ENCODE assay signal across 7 cellular contexts in the genomic region with DNA sequence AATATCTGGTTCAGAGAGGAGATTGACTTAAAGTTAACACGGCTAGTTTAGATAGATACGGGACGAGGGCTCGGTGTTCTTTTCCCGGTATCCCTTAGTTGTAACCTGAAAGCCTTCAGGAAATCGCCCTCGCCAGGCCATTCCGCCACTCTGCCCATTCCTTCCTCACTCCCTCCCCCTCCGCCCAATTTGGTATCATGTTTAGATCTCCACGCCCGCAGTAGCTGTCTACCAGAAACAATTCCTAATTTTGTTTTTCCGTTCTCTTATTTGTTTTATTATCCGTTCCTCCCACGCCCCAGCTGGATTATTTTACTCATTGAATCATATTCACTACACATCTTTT.
DNase-seq lines count a peak whose midpoint lies in the region; ATAC-seq and TF ChIP-seq lines count a peak whose summit lies in the region.

No MANE protein-coding gene starts in this region.

- peak overlapping the region; percentile 97 for H3K4me3 ChIP-seq in iPS-18c (ENCODE audit: insufficient read depth, low read depth, low read length)
- H3K4me3 ChIP-seq in skin epidermis = peak overlapping the region; percentile 77 to 96 (median 82)

- DNase-seq in GDM1 (lab: John Stamatoyannopoulos, UW) = peak; percentile 13
- DNase-seq in HEK293T (ENCODE audit: extremely low spot score) = peak; percentile 42
- DNase-seq in OCI-M1 (lab: John Stamatoyannopoulos, UW) = peak; percentile 87
- peak; percentile 68 for DNase-seq in astrocyte of the hippocampus (ENCODE audit: low read depth, low spot score)

- POLR2A ChIA-PET in HEK293T (lab: Yijun Ruan, JAX) = interaction anchor here (1.3 to 2.9 kb wide), 6 partner anchors 13 to 258 kb away, joined by 3 to 17 read pairs (median 6); partner anchors contain the start of genes DNM3 and METTL13

- no peaks in the 10 kb centered on the region for H3K9me3 ChIP-seq in iPS-18c (ENCODE audit: control insufficient read depth, insufficient read depth, low read length)

- CTCF ChIA-PET in HEK293T (lab: Yijun Ruan, JAX) = interaction anchor here (0.6 to 3.3 kb wide), 2 partner anchors 27 to 98 kb away, joined by 3 to 17 read pairs; no protein-coding TSS in a partner anchor

- ATAC-seq in HG02610 (IDR thresholded peaks at IDR 0.05; ENCODE audit: unreplicated experiment) = no peak

- H3K27ac ChIP-seq in skin epidermis = peak overlapping the region; percentile 83 to 98 (median 95)

TF ChIP-seq in HEK293T, 16 proteins besides CTCF, POLR2A, EP300 and RAD21:
- TF ChIP-seq FOXK2 (IDR thresholded peaks at IDR 0.05) = no peak
- no peak for TF ChIP-seq BHLHE40 (IDR thresholded peaks at IDR 0.05; ENCODE audit: borderline replicate concordance)
- TF ChIP-seq FOXM1 (IDR thresholded peaks at IDR 0.05; ENCODE audit: borderline replicate concordance) = no peak
- TF ChIP-seq, protein P1, sequence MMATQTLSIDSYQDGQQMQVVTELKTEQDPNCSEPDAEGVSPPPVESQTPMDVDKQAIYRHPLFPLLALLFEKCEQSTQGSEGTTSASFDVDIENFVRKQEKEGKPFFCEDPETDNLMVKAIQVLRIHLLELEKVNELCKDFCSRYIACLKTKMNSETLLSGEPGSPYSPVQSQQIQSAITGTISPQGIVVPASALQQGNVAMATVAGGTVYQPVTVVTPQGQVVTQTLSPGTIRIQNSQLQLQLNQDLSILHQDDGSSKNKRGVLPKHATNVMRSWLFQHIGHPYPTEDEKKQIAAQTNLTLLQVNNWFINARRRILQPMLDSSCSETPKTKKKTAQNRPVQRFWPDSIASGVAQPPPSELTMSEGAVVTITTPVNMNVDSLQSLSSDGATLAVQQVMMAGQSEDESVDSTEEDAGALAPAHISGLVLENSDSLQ (IDR thresholded peaks at IDR 0.05) = no peak
- TF ChIP-seq L3MBTL2 (conservative IDR thresholded peaks at IDR 0.05) = no peak
- TF ChIP-seq ARNT (IDR thresholded peaks at IDR 0.05) = no peak
- no peak for TF ChIP-seq HDGF (IDR thresholded peaks at IDR 0.05; ENCODE audit: borderline replicate concordance)
- TF ChIP-seq NFRKB (IDR thresholded peaks at IDR 0.05) = no peak
- no peak for TF ChIP-seq FOXA1 (IDR thresholded peaks at IDR 0.05)
- TF ChIP-seq ZNF384 (IDR thresholded peaks at IDR 0.05) = no peak
- no peak for TF ChIP-seq TARDBP (IDR thresholded peaks at IDR 0.05)
- no peak for TF ChIP-seq LEF1 (IDR thresholded peaks at IDR 0.05; ENCODE audit: borderline replicate concordance)

Comparison
In these comparisons a context has a peak if more than half of its experiments do, and no peak if none do; other contexts are left out.
1. DNase-seq: peak in every context shown above with its lines; median percentile 87 in OCI-M1; 68 in astrocyte of the hippocampus; 42 in HEK293T; 13 in GDM1.